In genomic region chr17:15340966-15341365, GRCh38 we compare ENCODE assay signal across 8 cellular contexts. TPM values are rescaled to one million over a fixed set of nuclear protein-coding genes. Genes with fewer than 3 reads are reported as not detected.
A peak's percentile ranks its signal among the peaks of the same experiment; 100 is the strongest.
DNase-seq lines count a peak whose midpoint lies in the region; ATAC-seq, FAIRE-seq and TF ChIP-seq lines count a peak whose summit lies in the region.

No MANE protein-coding gene starts in this region.

- no peaks in the 10 kb centered on the region for H3K9me3 Mint-ChIP-seq in activated CD8-positive, alpha-beta T cell treated with anti-CD3 and anti-CD28 coated beads, Interleukin-2, amount 10 ng/mL, durations not matched to agents 7 days and 5 days (ENCODE audit: insufficient read depth)
- H3K9me3 Mint-ChIP-seq in progenitor cell of endocrine pancreas (ENCODE audit: low read depth) = no peaks in the 10 kb centered on the region

- no peaks in the 10 kb centered on the region for H3K36me3 Mint-ChIP-seq in activated CD8-positive, alpha-beta T cell treated with anti-CD3 and anti-CD28 coated beads, Interleukin-2, amount 10 ng/mL, durations not matched to agents 7 days and 5 days (ENCODE audit: low read depth)
- no peaks in the 10 kb centered on the region for H3K36me3 Mint-ChIP-seq in progenitor cell of endocrine pancreas (ENCODE audit: insufficient read depth)

- ATAC-seq in activated CD8-positive, alpha-beta T cell treated with anti-CD3 and anti-CD28 coated beads, Interleukin-2, amount 10 ng/mL, durations not matched to agents 7 days and 5 days = no peak
- ATAC-seq in left ventricle myocardium superior = peak; percentile 60
- no peak for ATAC-seq in HG03108 (IDR thresholded peaks at IDR 0.05; ENCODE audit: unreplicated experiment)

- POLR2A ChIA-PET in activated CD8-positive, alpha-beta T cell treated with anti-CD3 and anti-CD28 coated beads, Interleukin-2, amount 10 ng/mL, durations not matched to agents 7 days and 5 days (lab: Charles Lee) = no interaction called here

- FAIRE-seq in D721Med (lab: Jason Lieb, UNC) = no peak

- CTCF ChIA-PET in activated CD8-positive, alpha-beta T cell treated with anti-CD3 and anti-CD28 coated beads, Interleukin-2, amount 10 ng/mL, durations not matched to agents 7 days and 5 days (lab: Charles Lee) = no interaction called here

- DNase-seq in ELF-1 (ENCODE audit: low read depth, low spot score) (peak; percentile 52), left ventricle myocardium superior (no peak), progenitor cell of endocrine pancreas (ENCODE audit: low spot score, unreplicated experiment) (no peak), D721Med (ENCODE audit: insufficient read length, low spot score) (no peak), NCI-H1092 treated with DMSO at 0.1 percent for 48 hours (lab: John Stamatoyannopoulos, UW) (no peak), NCI-H146 treated with DMSO at 0.1 percent for 48 hours (lab: John Stamatoyannopoulos, UW; ENCODE audit: unreplicated experiment) (no peak)
- DNase-seq in activated CD8-positive, alpha-beta T cell treated with anti-CD3 and anti-CD28 coated beads, Interleukin-2, amount 10 ng/mL, durations not matched to agents 7 days and 5 days = no peak

- H3K27me3 Mint-ChIP-seq in activated CD8-positive, alpha-beta T cell treated with anti-CD3 and anti-CD28 coated beads, Interleukin-2, amount 10 ng/mL, durations not matched to agents 7 days and 5 days (ENCODE audit: low read depth) = peaks cover 46% of the 10 kb centered on the region
- peaks cover 37% of the 10 kb centered on the region for H3K27me3 Mint-ChIP-seq in progenitor cell of endocrine pancreas

- H3K4me3 Mint-ChIP-seq in activated CD8-positive, alpha-beta T cell treated with anti-CD3 and anti-CD28 coated beads, Interleukin-2, amount 10 ng/mL, durations not matched to agents 7 days and 5 days = peak overlapping the region; percentile 13
- H3K4me3 Mint-ChIP-seq in progenitor cell of endocrine pancreas (ENCODE audit: low read depth) = peak overlapping the region; percentile 94

- H3K4me1 Mint-ChIP-seq in activated CD8-positive, alpha-beta T cell treated with anti-CD3 and anti-CD28 coated beads, Interleukin-2, amount 10 ng/mL, durations not matched to agents 7 days and 5 days (ENCODE audit: low read depth) = peaks cover 6% of the 10 kb centered on the region
- H3K4me1 Mint-ChIP-seq in progenitor cell of endocrine pancreas (ENCODE audit: low read depth) = peaks cover 6% of the 10 kb centered on the region

- intact Hi-C loops in left ventricle myocardium superior (cut with micrococcal nuclease) = no loop called here

- no peak overlapping the region for H3K27ac Mint-ChIP-seq in activated CD8-positive, alpha-beta T cell treated with anti-CD3 and anti-CD28 coated beads, Interleukin-2, amount 10 ng/mL, durations not matched to agents 7 days and 5 days
- H3K27ac Mint-ChIP-seq in progenitor cell of endocrine pancreas = peak overlapping the region; percentile 6

- no peak for TF ChIP-seq CTCF in progenitor cell of endocrine pancreas (IDR thresholded peaks at IDR 0.05; ENCODE audit: unreplicated experiment)
- no peak for TF ChIP-seq CTCF in D721Med (IDR thresholded peaks at IDR 0.05; ENCODE audit: insufficient read depth, missing control alignments)

RNA-seq across cellular contexts. Expression of gene TEKT3, which starts 0.4 kb away (rescaled TPM):
- total RNA-seq in activated CD8-positive, alpha-beta T cell treated with anti-CD3 and anti-CD28 coated beads, Interleukin-2, amount 10 ng/mL, durations not matched to agents 7 days and 5 days = not detected
- total RNA-seq in left ventricle myocardium superior (0.40 TPM), progenitor cell of endocrine pancreas (1.6 and 2.8 TPM in 2 replicates)
